ENCODE assay signal across 8 cellular contexts in the genomic region with DNA sequence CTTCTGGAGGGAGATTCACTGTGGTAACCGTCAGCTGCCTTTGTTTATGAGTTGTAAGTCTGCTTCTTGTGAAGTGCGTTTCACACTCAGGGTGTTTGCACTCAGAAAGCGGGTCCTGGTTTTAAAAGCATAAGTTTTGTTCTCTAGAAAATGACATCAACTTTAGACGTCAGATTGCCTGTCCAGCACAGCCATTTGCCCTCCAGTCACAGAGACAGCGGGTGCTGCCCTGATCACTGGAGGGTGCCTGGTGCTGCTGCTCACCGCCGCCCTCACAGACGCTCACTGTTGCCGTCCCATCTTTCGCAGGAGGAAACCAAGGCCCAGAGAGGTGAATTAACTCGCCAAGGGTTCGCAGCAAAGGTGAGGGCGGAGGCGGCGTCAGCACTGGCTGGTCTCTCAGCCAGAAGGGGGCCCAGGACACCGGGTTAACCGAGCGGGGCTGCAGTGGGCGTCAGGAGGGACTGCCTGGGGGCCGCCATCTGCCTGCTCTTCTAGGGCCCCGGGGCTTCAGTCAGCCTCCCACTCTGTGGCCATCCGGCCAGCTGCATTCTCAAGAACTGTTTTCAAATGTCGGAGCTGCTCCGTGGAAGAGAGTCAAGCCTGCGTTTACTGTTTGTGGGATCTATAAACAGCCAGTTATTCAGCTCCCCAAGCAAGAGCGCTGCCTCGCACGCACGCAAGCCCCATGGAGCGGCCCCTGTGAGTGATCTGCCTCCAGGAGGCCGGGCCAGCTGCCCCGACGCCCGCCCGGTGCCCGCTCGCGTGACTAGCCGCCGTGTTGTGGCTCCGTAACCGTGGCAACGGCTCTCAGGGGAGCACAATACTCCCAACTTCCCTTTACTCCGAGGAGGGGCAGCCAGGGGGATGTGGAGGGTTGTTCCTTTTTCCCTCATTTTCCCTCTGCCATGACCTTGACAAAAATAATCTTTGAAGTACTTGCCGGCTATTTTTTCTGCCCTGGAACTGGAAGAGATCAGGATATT. TPM values are rescaled to one million over a fixed set of nuclear protein-coding genes. Genes with fewer than 3 reads are reported as not detected.
DNase-seq lines count a peak whose midpoint lies in the region; ATAC-seq and TF ChIP-seq lines count a peak whose summit lies in the region.

No MANE protein-coding gene starts in this region.

- H3K9ac ChIP-seq in iPS-18a (ENCODE audit: low read length) (peak overlapping the region; percentile 82), skeletal muscle satellite cell (ENCODE audit: low read depth, low read length) (peak overlapping the region; percentile 97)

- H3K27me3 ChIP-seq in GM06990 (replicated peaks; ENCODE audit: control insufficient read depth, insufficient read depth, low read length): no peaks in the 10 kb centered on the region
- H3K27me3 ChIP-seq in iPS-18a (ENCODE audit: control insufficient read depth, insufficient read depth, low read length): peaks cover 19% of the 10 kb centered on the region
- no peaks in the 10 kb centered on the region for H3K27me3 ChIP-seq in skeletal muscle satellite cell (ENCODE audit: control insufficient read depth, insufficient read depth, low read length)

- DNase-seq in GM06990 (ENCODE audit: extremely low read depth, insufficient read length) (peak; percentile 91), HuH-7.5 (ENCODE audit: low spot score) (peak; percentile 40), OCI-LY7 (ENCODE audit: low spot score) (no peak), amniotic stem cell (lab: John Stamatoyannopoulos, UW) (peak; percentile 95), superior temporal gyrus (ENCODE audit: extremely low spot score) (no peak)

- intact Hi-C loops in OCI-LY7 (cut with micrococcal nuclease; ENCODE audit: unreplicated experiment): no loop called here

- no peak overlapping the region for H2AFZ ChIP-seq in OCI-LY7 (ENCODE audit: low read length)

- H3K27ac ChIP-seq in OCI-LY7 (ENCODE audit: low read depth, low read length, poor library complexity, severe bottlenecking) (no peak overlapping the region), iPS-18a (ENCODE audit: low read length) (peak overlapping the region; percentile 65)

- H3K36me3 ChIP-seq in GM06990 (ENCODE audit: control insufficient read depth, insufficient read depth, low read length): peaks cover 11% of the 10 kb centered on the region
- H3K36me3 ChIP-seq in OCI-LY7 (ENCODE audit: insufficient read depth, low read length): no peaks in the 10 kb centered on the region
- no peaks in the 10 kb centered on the region for H3K36me3 ChIP-seq in iPS-18a (ENCODE audit: control insufficient read depth, low read depth, low read length)
- H3K36me3 ChIP-seq in skeletal muscle satellite cell (ENCODE audit: insufficient read depth, low read length): peaks cover 11% of the 10 kb centered on the region

- 0 out of 2 replicates have a peak overlapping the region, but pooled peaks have one; percentile 18 for H3K4me3 ChIP-seq in GM06990 (replicated peaks; ENCODE audit: low read depth, low read length)
- H3K4me3 ChIP-seq in OCI-LY7 (ENCODE audit: low read depth, low read length, poor library complexity, severe bottlenecking): no peak overlapping the region
- peak overlapping the region; percentile 45 for H3K4me3 ChIP-seq in iPS-18a (ENCODE audit: low read length)
- H3K4me3 ChIP-seq in skeletal muscle satellite cell (ENCODE audit: low read length): peak overlapping the region; percentile 56

- POLR2A ChIA-PET in OCI-LY7 (lab: Charles Lee): no interaction called here

- CTCF ChIA-PET in OCI-LY7 (lab: Charles Lee; ENCODE audit: unreplicated experiment): no interaction called here

- no peaks in the 10 kb centered on the region for H3K79me2 ChIP-seq in OCI-LY7 (ENCODE audit: insufficient read depth, low read depth, low read length)

- BruUV-seq in OCI-LY7 (replicated peaks; lab: Mats Ljungman, UMichigan): no TSS peak

- H3K4me1 ChIP-seq in OCI-LY7 (ENCODE audit: insufficient read depth, low read length, poor library complexity, severe bottlenecking): no peaks in the 10 kb centered on the region
- H3K4me1 ChIP-seq in iPS-18a (ENCODE audit: control insufficient read depth, low read depth, low read length): peaks cover 19% of the 10 kb centered on the region
- peaks cover 50% of the 10 kb centered on the region for H3K4me1 ChIP-seq in skeletal muscle satellite cell (ENCODE audit: control insufficient read depth, insufficient read depth, low read length)

- H3K4me2 ChIP-seq in OCI-LY7 (ENCODE audit: low read length) (peak overlapping the region; percentile 3; the same call in 1 of the 2 replicates), skeletal muscle satellite cell (ENCODE audit: low read length) (peak overlapping the region; percentile 81)

- H4K20me1 ChIP-seq in OCI-LY7 (ENCODE audit: insufficient read depth, low read length): no peaks in the 10 kb centered on the region

- H3K9me2 ChIP-seq in OCI-LY7 (ENCODE audit: insufficient read depth, low read length): no peaks in the 10 kb centered on the region

- TF ChIP-seq CTCF in GM06990 (IDR thresholded peaks at IDR 0.05; ENCODE audit: insufficient read depth, low read length, poor library complexity, severe bottlenecking): no peak
- no peak for TF ChIP-seq CTCF in OCI-LY7 (conservative IDR thresholded peaks at IDR 0.05; ENCODE audit: low read length)

- H3K9me3 ChIP-seq in OCI-LY7 (ENCODE audit: low read length) (no peaks in the 10 kb centered on the region), iPS-18a (ENCODE audit: control insufficient read depth, low read depth, low read length) (no peaks in the 10 kb centered on the region), skeletal muscle satellite cell (replicated peaks; ENCODE audit: low read length) (no peaks in the 10 kb centered on the region)

- ATAC-seq in GM21717 (IDR thresholded peaks at IDR 0.05; ENCODE audit: unreplicated experiment): peak; percentile 59

RNA-seq across cellular contexts. Expression of gene EXOC3, which starts 43.4 kb away (rescaled TPM):
- total RNA-seq in OCI-LY7 (2014; rRNA removed; shearing (Covaris generic)): 27.4 and 31.0 TPM in 2 replicates
- 58.2 and 58.9 TPM in 2 replicates for total RNA-seq in OCI-LY7 (2022)
- 22.7 and 30.2 TPM in 2 replicates for total RNA-seq in skeletal muscle satellite cell (2012; rRNA removed)

Comparison
In these comparisons a context has a peak if more than half of its experiments do, and no peak if none do; other contexts are left out.
1. DNase-seq: peak in GM06990 (single experiment), HuH-7.5 (single experiment) and amniotic stem cell (single experiment); none in OCI-LY7 (single experiment) and superior temporal gyrus (single experiment).